9 cellular contexts compared by ENCODE assay signal in the genomic region with DNA sequence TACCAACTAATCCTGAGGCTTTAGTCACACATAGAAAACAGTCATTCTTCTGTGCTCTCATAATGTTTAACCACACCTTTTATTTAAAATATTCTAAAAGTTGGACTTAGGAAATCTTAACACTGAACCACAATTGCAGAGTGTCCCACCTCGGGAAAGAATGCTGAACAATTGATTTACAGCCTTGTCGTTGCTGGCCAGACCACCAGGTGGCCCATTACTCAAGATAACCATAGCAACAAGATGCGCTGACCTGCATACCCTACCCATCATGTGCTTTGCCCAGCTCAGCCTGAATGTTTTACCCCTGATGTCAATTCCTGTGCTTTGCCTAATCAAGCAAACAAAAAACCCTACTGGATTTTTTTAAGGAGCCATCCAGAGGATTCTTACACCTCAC.
DNase-seq lines count a peak whose midpoint lies in the region; ATAC-seq and TF ChIP-seq lines count a peak whose summit lies in the region.
"Had no signal": no experiment of that assay in that cellular context is flagged by ENCODE, and none has a peak within 500 bp of the region (broad histone marks: within the 10 kb centered on the region; RNA-seq: fewer than 3 reads in every experiment).

No MANE protein-coding gene starts in this region.

- no peak overlapping the region for H2AFZ ChIP-seq in KMS-11 (ENCODE audit: low read depth)

- no peak overlapping the region for H3K27ac ChIP-seq in KMS-11

- no peaks in the 10 kb centered on the region for H3K36me3 ChIP-seq in KMS-11 (ENCODE audit: insufficient read depth)

- no peaks in the 10 kb centered on the region for H3K27me3 ChIP-seq in KMS-11 (ENCODE audit: insufficient read depth, low read depth)

- H3K4me3 ChIP-seq in KMS-11 (IDR thresholded peaks at IDR 0.05; ENCODE audit: insufficient read depth, low read depth, low read length), result no peak overlapping the region

- H3K79me2 ChIP-seq in KMS-11 (ENCODE audit: insufficient read depth, low read depth), result no peaks in the 10 kb centered on the region

- H3K4me3 Mint-ChIP-seq in brain, result no peak overlapping the region
- H3K4me3 Mint-ChIP-seq: stimulated activated naive CD8-positive, alpha-beta T cell treated with anti-CD3 and anti-CD28 coated beads, Interleukin-15, Interleukin-2, amounts not matched to agents 100 ng/mL and 50 ng/mL, for 24 hours had no signal

- TF ChIP-seq CTCF in KMS-11 (conservative IDR thresholded peaks at IDR 0.05; ENCODE audit: low read depth, low read length) (peak; percentile 26; the same call in 1 of the 2 replicates), brain (conservative IDR thresholded peaks at IDR 0.05) (peak; percentile 41 to 69)

- H3K4me2 ChIP-seq in KMS-11, result no peak overlapping the region

- no peaks in the 10 kb centered on the region for H3K27me3 Mint-ChIP-seq in brain
- H3K27me3 Mint-ChIP-seq: stimulated activated naive CD8-positive, alpha-beta T cell treated with anti-CD3 and anti-CD28 coated beads, Interleukin-15, Interleukin-2, amounts not matched to agents 100 ng/mL and 50 ng/mL, for 24 hours had no signal

- peak; percentile 38 for DNase-seq in EL
- DNase-seq in myocyte (ENCODE audit: low read depth), result peak; percentile 23
- DNase-seq in activated effector memory CD4-positive, alpha-beta T cell treated with Interleukin-2 at 50 U/mL for 16 hours, result no peak

- no peak overlapping the region for H3K9ac ChIP-seq in KMS-11

- H3K27ac Mint-ChIP-seq in brain, result peak overlapping the region in 2 of 5 experiments; percentile 26 to 62
- H3K27ac Mint-ChIP-seq: stimulated activated naive CD8-positive, alpha-beta T cell treated with anti-CD3 and anti-CD28 coated beads, Interleukin-15, Interleukin-2, amounts not matched to agents 100 ng/mL and 50 ng/mL, for 24 hours had no signal

- ATAC-seq in GM21619 (IDR thresholded peaks at IDR 0.05; ENCODE audit: unreplicated experiment) (no peak), HG03439 (IDR thresholded peaks at IDR 0.05; ENCODE audit: unreplicated experiment) (no peak), HG02840 (IDR thresholded peaks at IDR 0.05; ENCODE audit: low FRiP score, unreplicated experiment) (no peak)

- no peaks in the 10 kb centered on the region for H3K36me3 Mint-ChIP-seq in brain

- H3K9me3 Mint-ChIP-seq in brain, result no peaks in the 10 kb centered on the region
- H3K9me3 Mint-ChIP-seq: stimulated activated naive CD8-positive, alpha-beta T cell treated with anti-CD3 and anti-CD28 coated beads, Interleukin-15, Interleukin-2, amounts not matched to agents 100 ng/mL and 50 ng/mL, for 24 hours had no signal

- H3K4me1 Mint-ChIP-seq in brain, result peaks cover 9% of the 10 kb centered on the region

- H3K4me1 ChIP-seq in KMS-11 (ENCODE audit: low read depth, poor library complexity, severe bottlenecking), result peaks cover 9% of the 10 kb centered on the region

- H4K20me1 ChIP-seq in KMS-11 (ENCODE audit: insufficient read depth), result no peaks in the 10 kb centered on the region
